1 cellular context compared by ENCODE assay signal in genomic region chr17:44222112-44222869, GRCh38.
TF ChIP-seq lines count a peak whose summit lies in the region.

No MANE protein-coding gene starts in this region.

TF ChIP-seq in HepG2, 621 proteins besides CTCF, POLR2A, EP300 and RAD21 (continued from another document and continues in another):
- no peak for TF ChIP-seq ZNF280D (CRISPR knock-in tag; IDR thresholded peaks at IDR 0.05)
- TF ChIP-seq SMARCE1 (IDR thresholded peaks at IDR 0.05; ENCODE audit: borderline replicate concordance) = no peak
- no peak for TF ChIP-seq SOX5 (CRISPR knock-in tag; IDR thresholded peaks at IDR 0.05; ENCODE audit: borderline replicate concordance)
- no peak for TF ChIP-seq BCL6 (CRISPR knock-in tag; IDR thresholded peaks at IDR 0.05)
- no peak for TF ChIP-seq KLF16 (CRISPR knock-in tag; IDR thresholded peaks at IDR 0.05)
- no peak for TF ChIP-seq ARID2 (CRISPR knock-in tag; IDR thresholded peaks at IDR 0.05; ENCODE audit: borderline replicate concordance)
- TF ChIP-seq PBX3 (CRISPR knock-in tag; IDR thresholded peaks at IDR 0.05; ENCODE audit: borderline replicate concordance) = no peak
- no peak for TF ChIP-seq PRDM4 (CRISPR knock-in tag; IDR thresholded peaks at IDR 0.05; ENCODE audit: borderline replicate concordance)
- TF ChIP-seq DPF2 (CRISPR knock-in tag; IDR thresholded peaks at IDR 0.05; ENCODE audit: borderline replicate concordance, low read depth) = no peak
- TF ChIP-seq CBX2 (IDR thresholded peaks at IDR 0.05; ENCODE audit: low read depth, low read length) = no peak
- TF ChIP-seq CBX2 (CRISPR knock-in tag; IDR thresholded peaks at IDR 0.05; ENCODE audit: low read depth) = no peak
- TF ChIP-seq CREBL2 (CRISPR knock-in tag; IDR thresholded peaks at IDR 0.05; ENCODE audit: borderline replicate concordance) = no peak
- no peak for TF ChIP-seq IRX3 (CRISPR knock-in tag; IDR thresholded peaks at IDR 0.05; ENCODE audit: borderline replicate concordance, low read depth)
- no peak for TF ChIP-seq KLF11 (CRISPR knock-in tag; IDR thresholded peaks at IDR 0.05)
- TF ChIP-seq ZNF550 (CRISPR knock-in tag; IDR thresholded peaks at IDR 0.05; ENCODE audit: borderline replicate concordance) = no peak
- TF ChIP-seq ZNF816 (CRISPR knock-in tag; IDR thresholded peaks at IDR 0.05; ENCODE audit: borderline replicate concordance) = no peak
- no peak for TF ChIP-seq BRD4 (CRISPR knock-in tag; IDR thresholded peaks at IDR 0.05)
- no peak for TF ChIP-seq AHDC1 (CRISPR knock-in tag; IDR thresholded peaks at IDR 0.05; ENCODE audit: borderline replicate concordance)
- no peak for TF ChIP-seq ZNF530 (CRISPR knock-in tag; IDR thresholded peaks at IDR 0.05; ENCODE audit: low read depth)
- TF ChIP-seq PCBP1 (IDR thresholded peaks at IDR 0.05; ENCODE audit: borderline replicate concordance, low read depth, low read length) = no peak
- no peak for TF ChIP-seq ZSCAN21 (CRISPR knock-in tag; IDR thresholded peaks at IDR 0.05; ENCODE audit: borderline replicate concordance)
- no peak for TF ChIP-seq PHB2 (IDR thresholded peaks at IDR 0.05; ENCODE audit: partially characterized antibody)
- TF ChIP-seq ZNF720 (CRISPR knock-in tag; IDR thresholded peaks at IDR 0.05) = no peak
- TF ChIP-seq SUZ12 (IDR thresholded peaks at IDR 0.05; ENCODE audit: low read depth, low read length) = no peak
- no peak; the same call in 1 of the 2 replicates for TF ChIP-seq ZBTB7B (CRISPR knock-in tag; IDR thresholded peaks at IDR 0.05)
- 0 out of 2 replicates have a peak, but pooled peaks have one; percentile 16 for TF ChIP-seq KDM4B (CRISPR knock-in tag; IDR thresholded peaks at IDR 0.05)
- TF ChIP-seq PRMT3 (CRISPR knock-in tag; IDR thresholded peaks at IDR 0.05; ENCODE audit: borderline replicate concordance, low read depth) = no peak
- 0 out of 2 replicates have a peak, but pooled peaks have one; percentile 33 for TF ChIP-seq ZGPAT (CRISPR knock-in tag; IDR thresholded peaks at IDR 0.05)
- no peak for TF ChIP-seq NBN (conservative IDR thresholded peaks at IDR 0.05)
- TF ChIP-seq ZNF350 (CRISPR knock-in tag; IDR thresholded peaks at IDR 0.05; ENCODE audit: borderline replicate concordance, low read depth) = no peak
- no peak for TF ChIP-seq ZNF749 (CRISPR knock-in tag; IDR thresholded peaks at IDR 0.05; ENCODE audit: borderline replicate concordance)
- no peak for TF ChIP-seq ZNF75D (CRISPR knock-in tag; IDR thresholded peaks at IDR 0.05; ENCODE audit: borderline replicate concordance)
- TF ChIP-seq ZNF331 (CRISPR knock-in tag; IDR thresholded peaks at IDR 0.05) = no peak
- no peak for TF ChIP-seq ZMYM3 (CRISPR knock-in tag; IDR thresholded peaks at IDR 0.05)
- no peak for TF ChIP-seq SP140L (CRISPR knock-in tag; IDR thresholded peaks at IDR 0.05; ENCODE audit: borderline replicate concordance)
- TF ChIP-seq ZC3H13 (CRISPR knock-in tag; IDR thresholded peaks at IDR 0.05) = no peak
- TF ChIP-seq FOXP4 (CRISPR knock-in tag; IDR thresholded peaks at IDR 0.05) = peak; percentile 30; the same call in 1 of the 2 replicates
- TF ChIP-seq SIX1 (CRISPR knock-in tag; IDR thresholded peaks at IDR 0.05; ENCODE audit: borderline replicate concordance) = no peak
- no peak for TF ChIP-seq FOXK1 (CRISPR knock-in tag; IDR thresholded peaks at IDR 0.05; ENCODE audit: borderline replicate concordance, low read depth)
- no peak for TF ChIP-seq DNMT1 (CRISPR knock-in tag; IDR thresholded peaks at IDR 0.05)
- no peak for TF ChIP-seq PHF20 (CRISPR knock-in tag; IDR thresholded peaks at IDR 0.05)
- TF ChIP-seq ATF2 (CRISPR knock-in tag; IDR thresholded peaks at IDR 0.05) = no peak; the same call in 1 of the 2 replicates
- peak; percentile 4; the same call in 1 of the 2 replicates for TF ChIP-seq TBX2 (CRISPR knock-in tag; IDR thresholded peaks at IDR 0.05; ENCODE audit: borderline replicate concordance)
- TF ChIP-seq MTERF4 (CRISPR knock-in tag; IDR thresholded peaks at IDR 0.05) = no peak
